ENCODE assay signal across 8 cellular contexts in genomic region chr11:15650105-15650938, GRCh38.
DNase-seq lines count a peak whose midpoint lies in the region; ATAC-seq and TF ChIP-seq lines count a peak whose summit lies in the region.

No MANE protein-coding gene starts in this region.

- H3K36me3 Mint-ChIP-seq in neural crest cell (ENCODE audit: low read depth) = no peaks in the 10 kb centered on the region

- no peaks in the 10 kb centered on the region for H3K27me3 Mint-ChIP-seq in neural crest cell (ENCODE audit: low read depth)

- TF ChIP-seq POLR2A in stomach (IDR thresholded peaks at IDR 0.05) = no peak

- peaks cover 5% of the 10 kb centered on the region for H3K27me3 ChIP-seq in DND-41 (ENCODE audit: insufficient read depth, low read length, poor library complexity)
- peaks cover 0 to 6% (median 0%) of the 10 kb centered on the region in 3 donors for H3K27me3 ChIP-seq in stomach

- H3K9me3 ChIP-seq in DND-41 (ENCODE audit: insufficient read depth, low read length, severe bottlenecking) (no peaks in the 10 kb centered on the region), stomach (no peaks in the 10 kb centered on the region)

- intact Hi-C loops in stomach (cut with DNase I; ENCODE audit: low total_unique reads) = no loop called here

- peak overlapping the region; percentile 55; the same call in 1 of the 2 replicates for H3K4me2 ChIP-seq in DND-41 (ENCODE audit: insufficient read depth, low read length)

- H3K36me3 ChIP-seq in DND-41 (ENCODE audit: insufficient read depth, low read length) (no peaks in the 10 kb centered on the region), stomach (no peaks in the 10 kb centered on the region)

- peak overlapping the region; percentile 10 for H3K4me3 Mint-ChIP-seq in neural crest cell

- DNase-seq in DND-41 = peak; percentile 90
- DNase-seq in Jurkat, Clone E6-1 (ENCODE audit: low read depth, low spot score) = peak; percentile 67
- DNase-seq in RKO (ENCODE audit: low spot score) = peak; percentile 78
- peak; percentile 89 for DNase-seq in activated effector memory CD4-positive, alpha-beta T cell treated with anti-CD3 and anti-CD28 coated beads, Interleukin-2, amount 50 U/mL, for 16 hours
- peak; percentile 96 for DNase-seq in fibroblast of villous mesenchyme (ENCODE audit: low read depth)
- peak; percentile 100 for DNase-seq in neural crest cell (ENCODE audit: low read depth, low spot score)
- DNase-seq in stomach = peak; percentile 93

- peaks cover 5% of the 10 kb centered on the region for H3K4me1 ChIP-seq in DND-41 (ENCODE audit: insufficient read depth, low read length)
- peaks cover 0 to 22% (median 12%) of the 10 kb centered on the region in 4 donors for H3K4me1 ChIP-seq in stomach

- H3K27ac ChIP-seq in DND-41 (ENCODE audit: low read length) (no peak overlapping the region), stomach (peak overlapping the region; percentile 72 to 82 (median 79))

- ATAC-seq in DND-41 (ENCODE audit: insufficient read depth, low read depth) (peak; percentile 100), GM21723 (IDR thresholded peaks at IDR 0.05; ENCODE audit: unreplicated experiment) (peak; percentile 99)

- H3K4me3 ChIP-seq in DND-41 (ENCODE audit: low read depth in 1 of 2, low read length in 2 of 2) (no peak overlapping the region), fibroblast of villous mesenchyme (ENCODE audit: low read depth, low read length) (peak overlapping the region; percentile 40), stomach (peak overlapping the region; percentile 41 to 50 (median 44))
- peak overlapping the region; percentile 7; the same call in 1 of the 2 replicates for H3K4me3 ChIP-seq in Jurkat, Clone E6-1 (ENCODE audit: low read length)

- H3K9ac ChIP-seq in DND-41 (ENCODE audit: low read depth, low read length) = no peak overlapping the region

- TF ChIP-seq EP300 in stomach (IDR thresholded peaks at IDR 0.05) = no peak

- 2 to 11% (median 5%) methylated on average over 19 to 41 of the region's 41 CpGs for WGBS in stomach, 5 donors

- TF ChIP-seq CTCF in DND-41 (IDR thresholded peaks at IDR 0.05; ENCODE audit: borderline replicate concordance, extremely low read depth, low read length, poor library complexity, severe bottlenecking) = peak; percentile 95
- peak; percentile 99 for TF ChIP-seq CTCF in fibroblast of villous mesenchyme (IDR thresholded peaks at IDR 0.05; ENCODE audit: insufficient read depth, low read depth, low read length)
- peak; percentile 98 for TF ChIP-seq CTCF in neural crest cell (conservative IDR thresholded peaks at IDR 0.05)
- peak in 6 of 7 experiments; percentile 69 to 99 (median 98) for TF ChIP-seq CTCF in stomach (IDR thresholded peaks at IDR 0.05)

- H3K79me2 ChIP-seq in DND-41 (ENCODE audit: insufficient read depth, low read length) = no peaks in the 10 kb centered on the region

- H3K27ac Mint-ChIP-seq in neural crest cell (ENCODE audit: unreplicated experiment) = no peak overlapping the region

- H2AFZ ChIP-seq in DND-41 (ENCODE audit: low read depth, low read length) = peak overlapping the region; percentile 66; the same call in 1 of the 2 replicates

- no peaks in the 10 kb centered on the region for H4K20me1 ChIP-seq in DND-41 (ENCODE audit: insufficient read depth, low read length)

- H3K4me1 Mint-ChIP-seq in neural crest cell = peaks cover 28% of the 10 kb centered on the region

- H3K9me3 Mint-ChIP-seq in neural crest cell = no peaks in the 10 kb centered on the region

Comparison
In these comparisons a context has a peak if more than half of its experiments do, and no peak if none do; other contexts are left out.
1. H3K4me3 ChIP-seq: peak in Jurkat, Clone E6-1 (single experiment), fibroblast of villous mesenchyme (single experiment) and stomach (4 of 4); none in DND-41 (0 of 2).
2. Peak in every context shown above with its lines, with median percentiles within 50 percentile points of each other: DNase-seq and CTCF ChIP-seq.